14 cellular contexts compared by ENCODE assay signal in genomic region chr14:53376064-53376463, GRCh38.
A peak's percentile ranks its signal among the peaks of the same experiment; 100 is the strongest.
DNase-seq lines count a peak whose midpoint lies in the region; ATAC-seq and TF ChIP-seq lines count a peak whose summit lies in the region.
"Had no signal": no experiment of that assay in that cellular context is flagged by ENCODE, and none has a peak within 500 bp of the region (broad histone marks: within the 10 kb centered on the region; RNA-seq: fewer than 3 reads in every experiment).

No MANE protein-coding gene starts in this region.

- H3K36me3 ChIP-seq in left lung: no peaks in the 10 kb centered on the region
- no peaks in the 10 kb centered on the region for H3K36me3 ChIP-seq in upper lobe of left lung
- H3K36me3 ChIP-seq: BLaER1 had no signal

- intact Hi-C loops in left lung (cut with DNase I) (no loop called here), Calu3 (cut with micrococcal nuclease; ENCODE audit: unreplicated experiment) (no loop called here)

- no peaks in the 10 kb centered on the region for H3K4me1 ChIP-seq in left lung
- peaks cover 0 to 13% (median 5%) of the 10 kb centered on the region in 4 donors for H3K4me1 ChIP-seq in upper lobe of left lung
- H3K4me1 ChIP-seq: BLaER1 had no signal

- peaks cover 25% of the 10 kb centered on the region for H3K27me3 Mint-ChIP-seq in Calu3 (ENCODE audit: unreplicated experiment)
- H3K27me3 Mint-ChIP-seq: CD4-positive, alpha-beta memory T cell had no signal

- H3K4me1 Mint-ChIP-seq in Calu3 (ENCODE audit: low read depth, unreplicated experiment): no peaks in the 10 kb centered on the region
- H3K4me1 Mint-ChIP-seq: CD14-positive monocyte; CD4-positive, alpha-beta memory T cell; GM23338 had no signal

- H3K4me3 ChIP-seq in left lung (no peak overlapping the region), upper lobe of left lung (no peak overlapping the region)
- H3K4me3 ChIP-seq: BLaER1, GM23338 had no signal

- no peaks in the 10 kb centered on the region for H3K9me3 Mint-ChIP-seq in Calu3 (ENCODE audit: low read depth, unreplicated experiment)
- H3K9me3 Mint-ChIP-seq: GM23338 had no signal

- no TSS peak for BruUV-seq in Calu3 (replicated peaks; lab: Mats Ljungman, UMichigan)

- CTCF ChIA-PET in Calu3 (lab: Charles Lee): no interaction called here

- peak; percentile 85 for ATAC-seq in left lung
- no peak for ATAC-seq in HG03025 (IDR thresholded peaks at IDR 0.05; ENCODE audit: low FRiP score, unreplicated experiment)
- ATAC-seq in upper lobe of left lung (ENCODE audit: low FRiP score in 2 of 2): no peak
- ATAC-seq: GM23338 had no signal

- TF ChIP-seq CTCF in left lung (IDR thresholded peaks at IDR 0.05) (no peak), Calu3 (IDR thresholded peaks at IDR 0.05; ENCODE audit: unreplicated experiment) (no peak), upper lobe of left lung (IDR thresholded peaks at IDR 0.05) (no peak)

- peak; percentile 27 for DNase-seq in NCI-H1105 treated with DMSO at 0.1 percent for 48 hours (lab: John Stamatoyannopoulos, UW)
- DNase-seq in NCI-H1105 (lab: John Stamatoyannopoulos, UW): no peak
- DNase-seq in DMS79 treated with DMSO at 0.1 percent for 48 hours (lab: John Stamatoyannopoulos, UW): peak; percentile 81
- DNase-seq in left lung: no peak
- DNase-seq in Calu3: no peak
- no peak for DNase-seq in upper lobe of left lung
- DNase-seq: 8988T; CD4-positive, alpha-beta memory T cell; HCEC 1CT; IMR-90 had no signal

- no peaks in the 10 kb centered on the region for H3K9me3 ChIP-seq in left lung
- no peaks in the 10 kb centered on the region for H3K9me3 ChIP-seq in upper lobe of left lung
- H3K9me3 ChIP-seq: BLaER1 had no signal

- H3K27ac Mint-ChIP-seq in Calu3 (ENCODE audit: unreplicated experiment): no peak overlapping the region
- H3K27ac Mint-ChIP-seq: CD14-positive monocyte; CD4-positive, alpha-beta memory T cell; GM23338 had no signal

- no peak for TF ChIP-seq POLR2A in upper lobe of left lung (IDR thresholded peaks at IDR 0.05)

- H3K4me3 Mint-ChIP-seq in Calu3 (ENCODE audit: low read depth, unreplicated experiment): no peak overlapping the region
- H3K4me3 Mint-ChIP-seq: CD14-positive monocyte; CD4-positive, alpha-beta memory T cell; GM23338 had no signal

- no peak overlapping the region for H3K27ac ChIP-seq in left lung
- H3K27ac ChIP-seq in upper lobe of left lung: peak overlapping the region in 1 of 4 donors; percentile 29
- H3K27ac ChIP-seq: BLaER1 had no signal

- H3K27me3 ChIP-seq in left lung: no peaks in the 10 kb centered on the region
- H3K27me3 ChIP-seq in upper lobe of left lung: no peaks in the 10 kb centered on the region
- H3K27me3 ChIP-seq: BLaER1 had no signal

- WGBS in upper lobe of left lung, 2 donors: 28 to 37% methylated on average over 2 of the region's 2 CpGs

- no peaks in the 10 kb centered on the region for H3K36me3 Mint-ChIP-seq in Calu3 (ENCODE audit: insufficient read depth, unreplicated experiment)
- H3K36me3 Mint-ChIP-seq: CD14-positive monocyte; CD4-positive, alpha-beta memory T cell had no signal

- no peak for TF ChIP-seq EP300 in upper lobe of left lung (IDR thresholded peaks at IDR 0.05)

Comparison
In these comparisons a context has a peak if more than half of its experiments do, and no peak if none do; other contexts are left out.
1. DNase-seq: peak in NCI-H1105 treated with DMSO at 0.1 percent for 48 hours (single experiment) and DMS79 treated with DMSO at 0.1 percent for 48 hours (single experiment); none in NCI-H1105 (single experiment), left lung (0 of 2), Calu3 (single experiment) and upper lobe of left lung (0 of 2).